In genomic region chr10:44980309-44981171, GRCh38 we compare ENCODE assay signal across 1 cellular context.
TF ChIP-seq lines count a peak whose summit lies in the region.

No MANE protein-coding gene starts in this region.

TF ChIP-seq in K562, 482 proteins besides CTCF, POLR2A, EP300 and RAD21:
- no peak for TF ChIP-seq SFPQ (IDR thresholded peaks at IDR 0.05; ENCODE audit: low read depth, low read length)
- TF ChIP-seq ZNF23 (CRISPR knock-in tag; IDR thresholded peaks at IDR 0.05): no peak
- no peak for TF ChIP-seq L3MBTL2 (IDR thresholded peaks at IDR 0.05)
- TF ChIP-seq SUPT5H (IDR thresholded peaks at IDR 0.05): no peak
- no peak for TF ChIP-seq NR2C2 (CRISPR knock-in tag; IDR thresholded peaks at IDR 0.05)
- TF ChIP-seq NR2C2 (tag; IDR thresholded peaks at IDR 0.05): peak; percentile 30; the same call in 1 of the 2 replicates
- TF ChIP-seq MTA2 (IDR thresholded peaks at IDR 0.05; ENCODE audit: low read depth): no peak
- no peak for TF ChIP-seq FOSL1 (tag; conservative IDR thresholded peaks at IDR 0.05)
- TF ChIP-seq HNRNPH1 (optimal IDR thresholded peaks at IDR 0.05; ENCODE audit: low read depth, low read length): no peak
